Comparison of ENCODE assay signal across 27 cellular contexts in genomic region chr5:179118338-179118737, GRCh38.
"Had no signal": no experiment of that assay in that cellular context is flagged by ENCODE, and none has a peak within 500 bp of the region (broad histone marks: within the 10 kb centered on the region; RNA-seq: fewer than 3 reads in every experiment).

No MANE protein-coding gene starts in this region.

- H2AFZ ChIP-seq: neural progenitor cell had no signal

- H3K27ac ChIP-seq: left lung, lower lobe of right lung, neural progenitor cell, neutrophil, ovary, right atrium auricular region, right lobe of liver, stomach, testis, thyroid gland, transverse colon, upper lobe of right lung had no signal

- H3K9me3 ChIP-seq: right lobe of liver, testis, thyroid gland, upper lobe of right lung had no signal

- H3K36me3 ChIP-seq: lower lobe of right lung, neural progenitor cell, neutrophil, ovary, right atrium auricular region, right lobe of liver, thyroid gland, transverse colon, upper lobe of right lung had no signal

- H3K4me3 ChIP-seq: left lung, lower lobe of right lung, neural progenitor cell, ovary, right atrium auricular region, right lobe of liver, smooth muscle cell, stomach, testis, thyroid gland, transverse colon, upper lobe of right lung had no signal

- H3K27me3 ChIP-seq: neural progenitor cell, neutrophil, ovary, right atrium auricular region, right lobe of liver, stomach, testis, thyroid gland, transverse colon, upper lobe of right lung had no signal

- ATAC-seq: left colon; left lung; lower lobe of right lung; natural killer cell; right lobe of liver; stimulated activated naive B cell treated with anti-CD40 and anti-IgM and Interleukin-4, amounts not matched to agents 10 μg/mL and 1 μg/mL and 100 μg/mL, for 72 hours; stimulated activated naive CD8-positive, alpha-beta T cell treated with anti-CD3 and anti-CD28 coated beads, Interleukin-15, Interleukin-2, amounts not matched to agents 100 U/mL and 50 U/mL, for 24 hours; upper lobe of right lung had no signal

- DNase-seq: hypothalamus; immature natural killer cell; left colon; lower lobe of right lung; mesendoderm; naive B cell; natural killer cell; nephron progenitor cell; occipital lobe; right lobe of liver; stimulated activated CD4-positive, alpha-beta T cell treated with anti-CD3 and anti-CD28 coated beads, Interleukin-12 subunit alpha, Interleukin-12 subunit beta, amount 100 ng/mL, for 4 hours; stimulated activated CD4-positive, alpha-beta T cell treated with anti-CD3 and anti-CD28 coated beads, Interleukin-15, amount 100 ng/mL, for 24 hours; stimulated activated CD4-positive, alpha-beta T cell treated with anti-CD3 and anti-CD28 coated beads, Interleukin-2, amount 100 ng/mL, for 24 hours; stimulated activated CD4-positive, alpha-beta T cell treated with anti-CD3 and anti-CD28 coated beads, Interleukin-4, amount 100 ng/mL, for 1 hour; stimulated activated naive B cell treated with anti-CD40 and anti-IgM and Interleukin-4, amounts not matched to agents 10 μg/mL and 1 μg/mL and 100 μg/mL, for 72 hours; stimulated activated naive CD8-positive, alpha-beta T cell treated with anti-CD3 and anti-CD28 coated beads, Interleukin-15, Interleukin-2, amounts not matched to agents 100 U/mL and 50 U/mL, for 24 hours; thyroid gland; transverse colon had no signal

- H3K4me2 ChIP-seq: neural progenitor cell, smooth muscle cell had no signal

- H3K4me1 ChIP-seq: left lung, lower lobe of right lung, neural progenitor cell, right atrium auricular region, right lobe of liver, stomach, testis, thyroid gland, transverse colon, upper lobe of right lung had no signal

- H3K9ac ChIP-seq: neural progenitor cell had no signal
